1 cellular context compared by ENCODE assay signal in genomic region chr1:168181063-168181720, GRCh38.
TF ChIP-seq lines count a peak whose summit lies in the region.

No MANE protein-coding gene starts in this region.

TF ChIP-seq in HEK293, 187 proteins besides CTCF, POLR2A, EP300 and RAD21:
- TF ChIP-seq SCRT1 (tag by site-specific recombination; IDR thresholded peaks at IDR 0.05; ENCODE audit: borderline replicate concordance) = peak; percentile 54; the same call in 1 of the 2 replicates
- peak; percentile 83 for TF ChIP-seq SCRT2 (tag by site-specific recombination; IDR thresholded peaks at IDR 0.05)
